In the genomic region with DNA sequence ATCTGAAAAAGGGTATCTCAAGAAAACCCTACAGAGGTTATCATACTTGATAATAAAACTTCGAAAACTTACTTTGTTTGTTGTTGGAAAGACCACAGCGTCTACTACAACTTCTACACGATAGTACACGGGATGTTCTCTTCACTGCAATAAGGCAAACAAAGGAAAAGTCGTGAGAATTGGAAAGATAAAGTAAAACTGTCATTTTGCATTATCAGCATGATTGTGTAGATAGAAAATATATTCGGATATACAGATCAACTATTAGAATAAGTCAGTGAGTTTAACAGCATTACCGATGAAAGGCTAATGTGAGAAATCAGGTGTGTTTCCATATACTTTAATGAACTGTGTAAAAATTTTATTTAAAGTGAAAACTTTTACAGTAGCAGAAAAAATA, we compare ENCODE assay signal across 22 cellular contexts.
A peak's percentile ranks its signal among the peaks of the same experiment; 100 is the strongest.
DNase-seq lines count a peak whose midpoint lies in the region; ATAC-seq, FAIRE-seq and TF ChIP-seq lines count a peak whose summit lies in the region.
"Had no signal": no experiment of that assay in that cellular context is flagged by ENCODE, and none has a peak within 500 bp of the region (broad histone marks: within the 10 kb centered on the region; RNA-seq: fewer than 3 reads in every experiment).

No MANE protein-coding gene starts in this region.

- H3K9me3 Mint-ChIP-seq in WTC11 = no peaks in the 10 kb centered on the region
- H3K9me3 Mint-ChIP-seq: CD4-positive, CD25-positive, alpha-beta regulatory T cell had no signal

- FAIRE-seq in HepG2 (lab: Jason Lieb, UNC) = no peak
- no peak for FAIRE-seq in K562 (lab: Jason Lieb, UNC)
- FAIRE-seq: D721Med, G401.6, GM12891 had no signal

- intact Hi-C loops in HepG2 (cut with micrococcal nuclease; ENCODE audit: unreplicated experiment) (no loop called here), right lobe of liver (cut with DNase I) (no loop called here), K562 (cut with micrococcal nuclease) (no loop called here), head of caudate nucleus (cut with DNase I) (no loop called here)

- H3K27ac Mint-ChIP-seq in WTC11 = peak overlapping the region; percentile 55; the same call in 1 of the 2 replicates
- H3K27ac Mint-ChIP-seq: CD14-positive monocyte; CD4-positive, alpha-beta memory T cell; CD4-positive, CD25-positive, alpha-beta regulatory T cell had no signal

- H3K36me3 ChIP-seq in HepG2 (replicated peaks in 1 of 2; ENCODE audit: control insufficient read depth in 1 of 2, insufficient read depth in 2 of 2, low read length in 2 of 2) (no peaks in the 10 kb centered on the region), right lobe of liver (no peaks in the 10 kb centered on the region), K562 (ENCODE audit: control insufficient read depth, insufficient read depth, low read length) (no peaks in the 10 kb centered on the region), Peyer's patch (no peaks in the 10 kb centered on the region)
- H3K36me3 ChIP-seq: BE2C, BLaER1 had no signal

- H3K9me1 ChIP-seq in K562 (ENCODE audit: control insufficient read depth, insufficient read depth, low read length) = no peaks in the 10 kb centered on the region

- H3K79me2 ChIP-seq in HepG2 (ENCODE audit: insufficient read depth, low read length) (no peaks in the 10 kb centered on the region), K562 (ENCODE audit: control insufficient read depth, insufficient read depth, low read length) (no peaks in the 10 kb centered on the region)

- POLR2A ChIA-PET in HepG2 (lab: Yijun Ruan, JAX) (no interaction called here), WTC11 (lab: Charles Lee) (no interaction called here), K562 (lab: Yijun Ruan, JAX) (no interaction called here)

- peaks cover 3 to 21% of the 10 kb centered on the region in 2 experiments; a peak in 3 of 5 replicates for H3K27me3 ChIP-seq in HepG2 (ENCODE audit: control insufficient read depth in 1 of 2, insufficient read depth in 2 of 2, low read length in 2 of 2)
- H3K27me3 ChIP-seq in right lobe of liver = no peaks in the 10 kb centered on the region
- H3K27me3 ChIP-seq in K562 (ENCODE audit: control insufficient read depth in 2 of 2, insufficient read depth in 2 of 2, low read length in 2 of 2) = peaks cover 7 to 24% of the 10 kb centered on the region in 2 experiments; a peak in 4 of 5 replicates
- no peaks in the 10 kb centered on the region for H3K27me3 ChIP-seq in Peyer's patch
- H3K27me3 ChIP-seq: BE2C, BLaER1 had no signal

- TF ChIP-seq RAD21 in HepG2 (CRISPR knock-in tag; IDR thresholded peaks at IDR 0.05) (no peak), K562 (CRISPR knock-in tag; conservative IDR thresholded peaks at IDR 0.05 in 1 of 2, IDR thresholded peaks at IDR 0.05 in 1 of 2) (no peak)

- BruUV-seq in HepG2 (replicated peaks; lab: Mats Ljungman, UMichigan) = no TSS peak
- no TSS peak for BruUV-seq in K562 (replicated peaks; lab: Mats Ljungman, UMichigan)

- H3K4me3 ChIP-seq in HepG2 (replicated peaks in 1 of 3; ENCODE audit: insufficient read depth in 1 of 3, low read depth in 2 of 3, low read length in 3 of 3) = no peak overlapping the region
- H3K4me3 ChIP-seq in right lobe of liver = no peak overlapping the region
- no peak overlapping the region for H3K4me3 ChIP-seq in K562
- no peak overlapping the region for H3K4me3 ChIP-seq in Peyer's patch
- H3K4me3 ChIP-seq: BLaER1 had no signal

- H3K27ac ChIP-seq in HepG2 (ENCODE audit: extremely low read length, insufficient read depth, low read length) (no peak overlapping the region), right lobe of liver (no peak overlapping the region), K562 (ENCODE audit: extremely low read depth, low read depth, low read length) (no peak overlapping the region), Peyer's patch (no peak overlapping the region)
- H3K27ac ChIP-seq: 22Rv1, BLaER1 had no signal

- H4K20me1 ChIP-seq in HepG2 (ENCODE audit: insufficient read depth, low read length) (no peaks in the 10 kb centered on the region), K562 (replicated peaks; ENCODE audit: control insufficient read depth, insufficient read depth, low read length) (no peaks in the 10 kb centered on the region)
- H4K20me1 ChIP-seq: BLaER1 had no signal

- TF ChIP-seq EP300 in HepG2 (IDR thresholded peaks at IDR 0.05; ENCODE audit: low read depth in 2 of 2, low read length in 2 of 2) (no peak), HepG2 (CRISPR knock-in tag; IDR thresholded peaks at IDR 0.05; ENCODE audit: borderline replicate concordance) (no peak), K562 (IDR thresholded peaks at IDR 0.05; ENCODE audit: low read length) (no peak)

- H3K4me1 ChIP-seq in HepG2 (ENCODE audit: insufficient read depth, low read length) (0 out of 2 replicates have a peak, but pooled peaks cover 8% of the 10 kb centered on the region), right lobe of liver (no peaks in the 10 kb centered on the region), K562 (replicated peaks in 1 of 2; ENCODE audit: control insufficient read depth in 2 of 2, insufficient read depth in 2 of 2, low read length in 2 of 2) (no peaks in the 10 kb centered on the region), Peyer's patch (no peaks in the 10 kb centered on the region)
- H3K4me1 ChIP-seq: BE2C had no signal

- 2% methylated on average over 7 of the region's 7 CpGs for WGBS in HepG2 (ENCODE audit: low lambda C conversion rate)
- 47% methylated on average over 7 of the region's 7 CpGs for WGBS in right lobe of liver (ENCODE audit: insufficient coverage, low coverage, low lambda C conversion rate, missing lambda C conversion rate)
- WGBS in K562 (ENCODE audit: insufficient coverage, low coverage, missing lambda C conversion rate) = under 1% methylated on average over 7 of the region's 7 CpGs

- H3K27me3 Mint-ChIP-seq in WTC11 (ENCODE audit: low read depth) = no peaks in the 10 kb centered on the region; the same call in 1 of the 2 replicates

- no peak for TF ChIP-seq POLR2A in HepG2 (IDR thresholded peaks at IDR 0.05; ENCODE audit: insufficient read depth in 1 of 2, low read depth in 2 of 2, low read length in 2 of 2)
- no peak for TF ChIP-seq POLR2A in right lobe of liver (IDR thresholded peaks at IDR 0.05)
- no peak for TF ChIP-seq POLR2A in K562 (conservative IDR thresholded peaks at IDR 0.05)
- no peak for TF ChIP-seq POLR2A in Peyer's patch (IDR thresholded peaks at IDR 0.05)

- TF ChIP-seq CTCF in HepG2 (CRISPR knock-in tag; IDR thresholded peaks at IDR 0.05) (no peak), right lobe of liver (IDR thresholded peaks at IDR 0.05) (no peak), WTC11 (IDR thresholded peaks at IDR 0.05) (no peak), K562 (IDR thresholded peaks at IDR 0.05 in 2 of 3, conservative IDR thresholded peaks at IDR 0.05 in 1 of 3; ENCODE audit: insufficient read depth in 2 of 3, low read depth in 1 of 3, low read length in 3 of 3) (no peak), Peyer's patch (IDR thresholded peaks at IDR 0.05) (no peak)

- H3K4me1 Mint-ChIP-seq in WTC11 = peaks cover 58% of the 10 kb centered on the region
- H3K4me1 Mint-ChIP-seq: CD14-positive monocyte; CD4-positive, alpha-beta memory T cell; CD4-positive, CD25-positive, alpha-beta regulatory T cell had no signal

- H3K4me3 Mint-ChIP-seq in WTC11 = no peak overlapping the region
- H3K4me3 Mint-ChIP-seq: CD14-positive monocyte; CD4-positive, alpha-beta memory T cell; CD4-positive, CD25-positive, alpha-beta regulatory T cell had no signal

- ATAC-seq in HepG2 (no peak), right lobe of liver (no peak), WTC11 (no peak), K562 (no peak), GM18861 (IDR thresholded peaks at IDR 0.05; ENCODE audit: unreplicated experiment) (no peak)

- H3K9ac ChIP-seq in HepG2 (ENCODE audit: insufficient read depth, low read depth, low read length) (no peak overlapping the region), K562 (ENCODE audit: insufficient read depth in 1 of 2, low read depth in 2 of 2, low read length in 2 of 2) (no peak overlapping the region)
- H3K9ac ChIP-seq: BLaER1 had no signal

- DNase-seq in HepG2 (ENCODE audit: low spot score) = no peak
- DNase-seq in right lobe of liver = no peak
- no peak for DNase-seq in WTC11 (ENCODE audit: low spot score)
- DNase-seq in K562 (ENCODE audit: extremely low read depth in 1 of 4, low spot score in 3 of 4) = no peak
- DNase-seq in Peyer's patch = no peak
- no peak for DNase-seq in head of caudate nucleus
- DNase-seq: ACHN; BE2C; C1 segment of cervical spinal cord; Caco-2; Calu3; CD4-positive, alpha-beta memory T cell; CD4-positive, CD25-positive, alpha-beta regulatory T cell; DMS79 treated with DMSO at 0.1 percent for 48 hours; GF-D8 had no signal

- CTCF ChIA-PET in HepG2 (lab: Yijun Ruan, JAX; ENCODE audit: low intra/inter-chr PET ratio, low total read pairs) = no interaction called here
- CTCF ChIA-PET in WTC11 (lab: Charles Lee) = no interaction called here
- CTCF ChIA-PET in K562 (lab: Yijun Ruan, JAX; ENCODE audit: low intra/inter-chr PET ratio) = no interaction called here

- H3K4me2 ChIP-seq in HepG2 (ENCODE audit: low read depth, low read length) (no peak overlapping the region), K562 (ENCODE audit: insufficient read depth, low read length) (no peak overlapping the region)
- H3K4me2 ChIP-seq: BLaER1 had no signal

- H3K36me3 Mint-ChIP-seq in WTC11 = no peaks in the 10 kb centered on the region
- H3K36me3 Mint-ChIP-seq: CD14-positive monocyte; CD4-positive, alpha-beta memory T cell; CD4-positive, CD25-positive, alpha-beta regulatory T cell had no signal

- H2AFZ ChIP-seq in HepG2 (ENCODE audit: low read length) (no peak overlapping the region), K562 (ENCODE audit: low read depth, low read length) (no peak overlapping the region)

- H3K9me3 ChIP-seq in HepG2 (ENCODE audit: low read length) (no peaks in the 10 kb centered on the region), right lobe of liver (no peaks in the 10 kb centered on the region), K562 (replicated peaks; ENCODE audit: control insufficient read depth, insufficient read depth, low read depth, low read length) (no peaks in the 10 kb centered on the region), Peyer's patch (no peaks in the 10 kb centered on the region)
- H3K9me3 ChIP-seq: BE2C, BLaER1, Caco-2 had no signal

- in situ Hi-C loops in HepG2 (cut with HindIII; ENCODE audit: extremely low pct_ligation_motif_present, low pct_unique_long_range_greater_than_20kb) = no loop called here
- in situ Hi-C loops in K562 (cut with MboI) = no loop called here

TF ChIP-seq in HepG2, 621 proteins besides CTCF, POLR2A, EP300 and RAD21 (continues in another document):
- no peak for TF ChIP-seq PCBP1 (IDR thresholded peaks at IDR 0.05; ENCODE audit: borderline replicate concordance, low read depth, low read length)
- no peak for TF ChIP-seq ELF1 (CRISPR knock-in tag; IDR thresholded peaks at IDR 0.05)

TF ChIP-seq in K562, 482 proteins besides CTCF, POLR2A, EP300 and RAD21:
- peak; percentile 76 for TF ChIP-seq ZNF316 (IDR thresholded peaks at IDR 0.05)
- TF ChIP-seq STAT5B (CRISPR knock-in tag; IDR thresholded peaks at IDR 0.05) = no peak
- TF ChIP-seq MAFG (tag; conservative IDR thresholded peaks at IDR 0.05) = peak; percentile 22; the same call in 1 of the 2 replicates
- peak; percentile 49; the same call in 1 of the 2 replicates for TF ChIP-seq C11orf30 (IDR thresholded peaks at IDR 0.05; ENCODE audit: low read depth)
TF ChIP-seq in K562: peak in this region for 3.

Comparison
In these comparisons a context has a peak if more than half of its experiments do, and no peak if none do; other contexts are left out.
1. Of the 241 proteins assayed by ChIP-seq in both HepG2 and K562: peak only in HepG2: MAFF and MAFK; only in K562: MAFG; in both: none; in neither: 238.